14 cellular contexts compared by ENCODE assay signal in genomic region chr10:132624847-132625839, GRCh38.
DNase-seq lines count a peak whose midpoint lies in the region; ATAC-seq and TF ChIP-seq lines count a peak whose summit lies in the region.
"Had no signal": no experiment of that assay in that cellular context is flagged by ENCODE, and none has a peak within 500 bp of the region (broad histone marks: within the 10 kb centered on the region; RNA-seq: fewer than 3 reads in every experiment).

No MANE protein-coding gene starts in this region.

- H3K27ac Mint-ChIP-seq in CD8-positive, alpha-beta T cell: peak overlapping the region; percentile 45
- H3K27ac Mint-ChIP-seq: T-cell had no signal

- H3K27me3 Mint-ChIP-seq in CD8-positive, alpha-beta T cell (ENCODE audit: low read depth): no peaks in the 10 kb centered on the region
- H3K27me3 Mint-ChIP-seq: T-cell had no signal

- peaks cover 11% of the 10 kb centered on the region for H3K9me3 Mint-ChIP-seq in CD8-positive, alpha-beta T cell

- H3K36me3 Mint-ChIP-seq in CD8-positive, alpha-beta T cell: peaks cover 10% of the 10 kb centered on the region

- H3K27ac ChIP-seq in CD8-positive, alpha-beta T cell (ENCODE audit: low read depth, low read length): no peak overlapping the region
- H3K27ac ChIP-seq in skeletal muscle tissue (ENCODE audit: low read depth, low read length): peak overlapping the region; percentile 11
- H3K27ac ChIP-seq: C4-2B, KMS-11 had no signal

- peaks cover 36% of the 10 kb centered on the region for H3K4me1 Mint-ChIP-seq in CD8-positive, alpha-beta T cell (ENCODE audit: low read depth)

- H3K9ac ChIP-seq in skeletal muscle tissue (ENCODE audit: low read depth in 1 of 3, low read length in 3 of 3): peak overlapping the region in 1 of 3 donors; percentile 64
- H3K9ac ChIP-seq: KMS-11 had no signal

- CTCF ChIA-PET in CD8-positive, alpha-beta T cell (lab: Charles Lee): interaction anchor here (3.3 kb wide), 1 partner anchor 166 kb away, joined by 14 read pairs; no protein-coding TSS in a partner anchor
- CTCF ChIA-PET in HEK293T (lab: Yijun Ruan, JAX): no interaction called here

- peaks cover under 1% of the 10 kb centered on the region for H3K9me3 ChIP-seq in CD8-positive, alpha-beta T cell (ENCODE audit: low read length)
- no peaks in the 10 kb centered on the region for H3K9me3 ChIP-seq in skeletal muscle tissue (ENCODE audit: control insufficient read depth in 3 of 3, low read length in 3 of 3)

- no peaks in the 10 kb centered on the region for H3K27me3 ChIP-seq in CD8-positive, alpha-beta T cell (ENCODE audit: insufficient read depth, low read length)
- H3K27me3 ChIP-seq in skeletal muscle tissue (ENCODE audit: control insufficient read depth in 3 of 3, insufficient read depth in 3 of 3, low read length in 3 of 3): no peaks in the 10 kb centered on the region

- H3K4me1 ChIP-seq in CD8-positive, alpha-beta T cell (ENCODE audit: insufficient read depth, low read length): no peaks in the 10 kb centered on the region
- peaks cover 38 to 55% (median 50%) of the 10 kb centered on the region in 3 donors for H3K4me1 ChIP-seq in skeletal muscle tissue (ENCODE audit: control insufficient read depth in 3 of 3, insufficient read depth in 3 of 3, low read length in 3 of 3)

- no peak for TF ChIP-seq CTCF in CD8-positive, alpha-beta T cell (IDR thresholded peaks at IDR 0.05)

- POLR2A ChIA-PET in CD8-positive, alpha-beta T cell (lab: Charles Lee): no interaction called here
- POLR2A ChIA-PET in HEK293T (lab: Yijun Ruan, JAX): no interaction called here

- intact Hi-C loops in CD8-positive, alpha-beta T cell (cut with DNase I, micrococcal nuclease): no loop called here

- H3K4me3 ChIP-seq in CD8-positive, alpha-beta T cell (ENCODE audit: low read depth, low read length): no peak overlapping the region
- H3K4me3 ChIP-seq in skeletal muscle tissue (ENCODE audit: low read length in 3 of 3): no peak overlapping the region

- no peak overlapping the region for H3K4me3 Mint-ChIP-seq in CD8-positive, alpha-beta T cell
- H3K4me3 Mint-ChIP-seq: T-cell had no signal

- DNase-seq in CD8-positive, alpha-beta T cell: peak in 1 of 7 experiments; percentile 2
- DNase-seq in astrocyte of the hippocampus (ENCODE audit: low read depth, low spot score): peak; percentile 65
- no peak for DNase-seq in left lobe of liver (ENCODE audit: low spot score)
- DNase-seq in UCSD-AML1 (lab: John Stamatoyannopoulos, UW; ENCODE audit: unreplicated experiment): no peak
- DNase-seq in HEK293T (ENCODE audit: extremely low spot score): no peak
- DNase-seq in NCI-H128 (lab: John Stamatoyannopoulos, UW; ENCODE audit: unreplicated experiment): no peak
- no peak for DNase-seq in SW 1271 (lab: John Stamatoyannopoulos, UW)
- DNase-seq: activated CD4-positive, alpha-beta T cell treated with anti-CD3 and anti-CD28 coated beads, Interleukin-2, amount 50 U/mL, for 4 hours; activated gamma-delta T cell treated with Interleukin-2 at 50 U/mL for 16 hours; NCI-H2029 had no signal

- ATAC-seq in CD8-positive, alpha-beta T cell: no peak
- ATAC-seq in left lobe of liver: peak; percentile 37

- no peaks in the 10 kb centered on the region for H3K36me3 ChIP-seq in CD8-positive, alpha-beta T cell (ENCODE audit: insufficient read depth, low read length)
- H3K36me3 ChIP-seq in skeletal muscle tissue (ENCODE audit: control insufficient read depth in 3 of 3, insufficient read depth in 3 of 3, low read length in 3 of 3): no peaks in the 10 kb centered on the region

TF ChIP-seq in HEK293T, 16 proteins besides CTCF, POLR2A, EP300 and RAD21:
- TF ChIP-seq HDGF (IDR thresholded peaks at IDR 0.05; ENCODE audit: borderline replicate concordance): no peak
- TF ChIP-seq PKNOX1 (IDR thresholded peaks at IDR 0.05): no peak
- no peak for TF ChIP-seq FOXA1 (IDR thresholded peaks at IDR 0.05)
- no peak for TF ChIP-seq FOXK2 (IDR thresholded peaks at IDR 0.05)
- TF ChIP-seq ELF4 (IDR thresholded peaks at IDR 0.05): no peak
- no peak for TF ChIP-seq FOXM1 (IDR thresholded peaks at IDR 0.05; ENCODE audit: borderline replicate concordance)
- TF ChIP-seq ZNF384 (IDR thresholded peaks at IDR 0.05): no peak
- no peak for TF ChIP-seq NFRKB (IDR thresholded peaks at IDR 0.05)
- no peak for TF ChIP-seq L3MBTL2 (conservative IDR thresholded peaks at IDR 0.05)
- TF ChIP-seq TARDBP (IDR thresholded peaks at IDR 0.05): no peak
- TF ChIP-seq LEF1 (IDR thresholded peaks at IDR 0.05; ENCODE audit: borderline replicate concordance): no peak
- no peak for TF ChIP-seq ARNT (IDR thresholded peaks at IDR 0.05)
- no peak for TF ChIP-seq BHLHE40 (IDR thresholded peaks at IDR 0.05; ENCODE audit: borderline replicate concordance)
- TF ChIP-seq CTBP1 (IDR thresholded peaks at IDR 0.05; ENCODE audit: borderline replicate concordance): no peak
- TF ChIP-seq SP1 (IDR thresholded peaks at IDR 0.05): no peak
- no peak for TF ChIP-seq SUZ12 (IDR thresholded peaks at IDR 0.05)
